Comparison of ENCODE assay signal across 13 cellular contexts in the genomic region with DNA sequence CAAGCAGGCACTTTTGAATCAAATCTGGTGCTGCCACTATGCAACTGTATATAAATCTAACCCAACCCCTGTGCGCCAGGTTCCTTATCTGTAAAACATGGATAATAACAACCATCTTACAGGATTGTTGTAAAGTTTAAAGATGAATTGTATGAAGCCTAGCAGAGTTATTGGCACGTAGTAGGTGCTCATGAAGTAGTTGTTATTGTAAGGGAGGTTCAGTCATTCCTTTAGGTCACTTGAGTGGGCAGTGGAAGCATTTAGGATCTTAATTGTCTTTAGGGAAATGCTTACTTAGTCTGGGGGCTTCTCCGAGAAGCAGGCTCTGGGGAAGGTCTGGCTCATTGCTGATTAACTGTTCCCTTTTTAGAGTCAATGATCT. TPM values are rescaled to one million over a fixed set of nuclear protein-coding genes. Genes with fewer than 3 reads are reported as not detected.
DNase-seq lines count a peak whose midpoint lies in the region; ATAC-seq and TF ChIP-seq lines count a peak whose summit lies in the region.
"Had no signal": no experiment of that assay in that cellular context is flagged by ENCODE, and none has a peak within 500 bp of the region (broad histone marks: within the 10 kb centered on the region; RNA-seq: fewer than 3 reads in every experiment).

No MANE protein-coding gene starts in this region.

- peaks cover 17% of the 10 kb centered on the region; the same call in 1 of the 2 replicates for H3K79me2 ChIP-seq in Loucy (ENCODE audit: insufficient read depth, low read length)
- H3K79me2 ChIP-seq in trophoblast cell (ENCODE audit: control insufficient read depth, insufficient read depth, low read length, poor library complexity): no peaks in the 10 kb centered on the region

- peak overlapping the region; percentile 56 for H3K9ac ChIP-seq in Loucy (ENCODE audit: low read depth, low read length, poor library complexity, severe bottlenecking)
- H3K9ac ChIP-seq in trophoblast cell (ENCODE audit: low read length): no peak overlapping the region

- H3K36me3 Mint-ChIP-seq in CD4-positive, alpha-beta T cell (ENCODE audit: low read depth): no peaks in the 10 kb centered on the region
- H3K36me3 Mint-ChIP-seq: stimulated activated naive B cell treated with anti-CD40 and anti-IgM and Interleukin-4, amounts not matched to agents 10 μg/mL and 1 μg/mL and 100 μg/mL, for 72 hours had no signal

- H2AFZ ChIP-seq in Loucy (ENCODE audit: low read length): peak overlapping the region; percentile 19; the same call in 1 of the 2 replicates
- H2AFZ ChIP-seq in trophoblast cell (ENCODE audit: insufficient read depth, low read length, poor library complexity): no peak overlapping the region

- H3K4me1 Mint-ChIP-seq in CD4-positive, alpha-beta T cell (ENCODE audit: low read depth): peaks cover 9% of the 10 kb centered on the region

- H3K36me3 ChIP-seq in Loucy (ENCODE audit: insufficient read depth, low read length) (no peaks in the 10 kb centered on the region), trophoblast cell (ENCODE audit: control insufficient read depth in 1 of 2, insufficient read depth in 2 of 2, low read length in 2 of 2) (no peaks in the 10 kb centered on the region)

- WGBS in trophoblast cell (ENCODE audit: extremely low coverage, insufficient coverage, insufficient read length): no CpG with 5 or more reads among the region's 3 CpGs

- H3K4me2 ChIP-seq in Loucy (ENCODE audit: low read depth, low read length, poor library complexity, severe bottlenecking) (peak overlapping the region; percentile 55), trophoblast cell (ENCODE audit: low read length) (no peak overlapping the region)

- intact Hi-C loops in CD4-positive, alpha-beta T cell (cut with DNase I, micrococcal nuclease): no loop called here

- POLR2A ChIA-PET in CD4-positive, alpha-beta T cell (lab: Charles Lee): no interaction called here
- POLR2A ChIA-PET in HEK293T (lab: Yijun Ruan, JAX): interaction anchor here (1.3 to 2.3 kb wide), 3 partner anchors 21 to 31 kb away, joined by 3 to 7 read pairs (median 3); partner anchors contain the start of gene SERINC3

- H4K20me1 ChIP-seq in Loucy (ENCODE audit: insufficient read depth, low read length, poor library complexity, severe bottlenecking): no peaks in the 10 kb centered on the region

- peaks cover 54% of the 10 kb centered on the region for H3K4me1 ChIP-seq in Loucy (ENCODE audit: insufficient read depth, low read length, poor library complexity, severe bottlenecking)
- H3K4me1 ChIP-seq in trophoblast cell (ENCODE audit: control insufficient read depth in 1 of 2, insufficient read depth in 2 of 2, low read length in 2 of 2): peaks cover 7 to 17% of the 10 kb centered on the region in 2 experiments

- no peak overlapping the region for H2BK120ac ChIP-seq in trophoblast cell (ENCODE audit: insufficient read depth, low read length, poor library complexity)

- H3K27me3 Mint-ChIP-seq in CD4-positive, alpha-beta T cell: no peaks in the 10 kb centered on the region
- H3K27me3 Mint-ChIP-seq: stimulated activated naive B cell treated with anti-CD40 and anti-IgM and Interleukin-4, amounts not matched to agents 10 μg/mL and 1 μg/mL and 100 μg/mL, for 72 hours had no signal

- H3K9me3 ChIP-seq in CD4-positive, alpha-beta T cell (ENCODE audit: control insufficient read depth, low read length): no peaks in the 10 kb centered on the region
- no peaks in the 10 kb centered on the region for H3K9me3 ChIP-seq in Loucy (ENCODE audit: insufficient read depth, low read depth, low read length)
- no peaks in the 10 kb centered on the region for H3K9me3 ChIP-seq in trophoblast cell (ENCODE audit: insufficient read depth, low read depth, low read length)

- H4K12ac ChIP-seq in trophoblast cell (ENCODE audit: low read depth, low read length): no peak overlapping the region

- no peak for TF ChIP-seq CTCF in CD4-positive, alpha-beta T cell (IDR thresholded peaks at IDR 0.05)
- TF ChIP-seq CTCF in Loucy (conservative IDR thresholded peaks at IDR 0.05; ENCODE audit: low read length): no peak

- H3K4ac ChIP-seq in trophoblast cell (ENCODE audit: low read depth, low read length): no peak overlapping the region

- no peak overlapping the region for H2BK5ac ChIP-seq in trophoblast cell (ENCODE audit: low read depth, low read length, poor library complexity)

- no peak overlapping the region for H2BK12ac ChIP-seq in trophoblast cell (ENCODE audit: low read length)

- H4K8ac ChIP-seq in trophoblast cell (ENCODE audit: low read depth, low read length): no peak overlapping the region

- H4K91ac ChIP-seq in trophoblast cell (ENCODE audit: low read depth, low read length): no peak overlapping the region

- H3F3A ChIP-seq in Loucy (ENCODE audit: low read depth): peaks cover 11% of the 10 kb centered on the region; the same call in 1 of the 2 replicates

- no peak overlapping the region for H3K18ac ChIP-seq in trophoblast cell (ENCODE audit: low read length)

- CTCF ChIA-PET in CD4-positive, alpha-beta T cell (lab: Charles Lee): interaction anchor here (1.4 kb wide), 1 partner anchor 31 kb away, joined by 5 read pairs; the partner anchor contains the start of gene SERINC3
- CTCF ChIA-PET in HEK293T (lab: Yijun Ruan, JAX): no interaction called here

- no peak overlapping the region for H3K4me3 Mint-ChIP-seq in CD4-positive, alpha-beta T cell
- H3K4me3 Mint-ChIP-seq: stimulated activated naive B cell treated with anti-CD40 and anti-IgM and Interleukin-4, amounts not matched to agents 10 μg/mL and 1 μg/mL and 100 μg/mL, for 72 hours had no signal

- H3K27ac Mint-ChIP-seq in CD4-positive, alpha-beta T cell: peak overlapping the region; percentile 52
- H3K27ac Mint-ChIP-seq: stimulated activated naive B cell treated with anti-CD40 and anti-IgM and Interleukin-4, amounts not matched to agents 10 μg/mL and 1 μg/mL and 100 μg/mL, for 72 hours had no signal

- no peak overlapping the region for H3K23ac ChIP-seq in trophoblast cell (ENCODE audit: low read length)

- DNase-seq in CD4-positive, alpha-beta T cell: no peak
- no peak for DNase-seq in trophoblast cell
- DNase-seq in HEK293T (ENCODE audit: extremely low spot score): no peak
- no peak for DNase-seq in NCI-H1048 (lab: John Stamatoyannopoulos, UW)
- no peak for DNase-seq in NCI-H1105 (lab: John Stamatoyannopoulos, UW)
- DNase-seq in germinal center (ENCODE audit: low spot score): no peak
- DNase-seq: activated CD4-positive, alpha-beta T cell treated with anti-CD3 and anti-CD28 coated beads, Interleukin-2, amount 50 U/mL, for 1 hour; left colon; NCI-H2081; occipital lobe; stimulated activated naive B cell treated with anti-CD40 and anti-IgM and Interleukin-4, amounts not matched to agents 10 μg/mL and 1 μg/mL and 100 μg/mL, for 72 hours had no signal

- no peak overlapping the region for H3K14ac ChIP-seq in trophoblast cell (ENCODE audit: low read length)

- H3K27ac ChIP-seq in CD4-positive, alpha-beta T cell (ENCODE audit: low read depth, low read length): no peak overlapping the region
- H3K27ac ChIP-seq in cingulate gyrus (ENCODE audit: low read depth, low read length): peak overlapping the region; percentile 54
- H3K27ac ChIP-seq in trophoblast cell (ENCODE audit: low read depth, low read length): peak overlapping the region; percentile 22

- no peaks in the 10 kb centered on the region for H3K9me2 ChIP-seq in Loucy (replicated peaks; ENCODE audit: low read depth, low read length)

- H3K4me3 ChIP-seq in Loucy (ENCODE audit: low read length, poor library complexity, severe bottlenecking) (peak overlapping the region; percentile 42), trophoblast cell (ENCODE audit: low read depth, low read length) (no peak overlapping the region)

- H3K27me3 ChIP-seq in CD4-positive, alpha-beta T cell (ENCODE audit: control insufficient read depth, insufficient read depth, low read length): no peaks in the 10 kb centered on the region
- H3K27me3 ChIP-seq in Loucy (ENCODE audit: insufficient read depth, low read length, poor library complexity, severe bottlenecking) (no peaks in the 10 kb centered on the region), trophoblast cell (ENCODE audit: insufficient read depth, low read length) (no peaks in the 10 kb centered on the region)

- peaks cover 6% of the 10 kb centered on the region for H3K79me1 ChIP-seq in trophoblast cell (ENCODE audit: low read length)

- H2AK5ac ChIP-seq in trophoblast cell (ENCODE audit: low read length): no peak overlapping the region

- no peaks in the 10 kb centered on the region for H3K9me3 Mint-ChIP-seq in CD4-positive, alpha-beta T cell
- H3K9me3 Mint-ChIP-seq: stimulated activated naive B cell treated with anti-CD40 and anti-IgM and Interleukin-4, amounts not matched to agents 10 μg/mL and 1 μg/mL and 100 μg/mL, for 72 hours had no signal

- ATAC-seq in CD4-positive, alpha-beta T cell (ENCODE audit: poor library complexity): no peak
- ATAC-seq: left colon; stimulated activated naive B cell treated with anti-CD40 and anti-IgM and Interleukin-4, amounts not matched to agents 10 μg/mL and 1 μg/mL and 100 μg/mL, for 72 hours had no signal

TF ChIP-seq in HEK293T, 16 proteins besides CTCF, POLR2A, EP300 and RAD21 (continues in another document):
- TF ChIP-seq SP1 (IDR thresholded peaks at IDR 0.05) (no peak), FOXK2 (IDR thresholded peaks at IDR 0.05) (no peak), ELF4 (IDR thresholded peaks at IDR 0.05) (no peak), HDGF (IDR thresholded peaks at IDR 0.05; ENCODE audit: borderline replicate concordance) (no peak), FOXM1 (IDR thresholded peaks at IDR 0.05; ENCODE audit: borderline replicate concordance) (no peak), L3MBTL2 (conservative IDR thresholded peaks at IDR 0.05) (no peak), LEF1 (IDR thresholded peaks at IDR 0.05; ENCODE audit: borderline replicate concordance) (no peak), FOXA1 (IDR thresholded peaks at IDR 0.05) (no peak), ZNF384 (IDR thresholded peaks at IDR 0.05) (no peak), NFRKB (IDR thresholded peaks at IDR 0.05) (no peak), TARDBP (IDR thresholded peaks at IDR 0.05) (no peak), ARNT (IDR thresholded peaks at IDR 0.05) (no peak), CTBP1 (IDR thresholded peaks at IDR 0.05; ENCODE audit: borderline replicate concordance) (no peak)
- TF ChIP-seq, protein P1, sequence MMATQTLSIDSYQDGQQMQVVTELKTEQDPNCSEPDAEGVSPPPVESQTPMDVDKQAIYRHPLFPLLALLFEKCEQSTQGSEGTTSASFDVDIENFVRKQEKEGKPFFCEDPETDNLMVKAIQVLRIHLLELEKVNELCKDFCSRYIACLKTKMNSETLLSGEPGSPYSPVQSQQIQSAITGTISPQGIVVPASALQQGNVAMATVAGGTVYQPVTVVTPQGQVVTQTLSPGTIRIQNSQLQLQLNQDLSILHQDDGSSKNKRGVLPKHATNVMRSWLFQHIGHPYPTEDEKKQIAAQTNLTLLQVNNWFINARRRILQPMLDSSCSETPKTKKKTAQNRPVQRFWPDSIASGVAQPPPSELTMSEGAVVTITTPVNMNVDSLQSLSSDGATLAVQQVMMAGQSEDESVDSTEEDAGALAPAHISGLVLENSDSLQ (IDR thresholded peaks at IDR 0.05): no peak

RNA-seq across cellular contexts. Expression of gene PKIG, which starts 29.8 kb away (rescaled TPM):
- 1 to 10 TPM; 1.7 to 2.4 TPM for total RNA-seq in CD4-positive, alpha-beta T cell
- 27.2 and 27.9 TPM in 2 replicates for polyA plus RNA-seq in trophoblast cell (2013)

RNA-seq across cellular contexts. Expression of gene SERINC3, which starts 30.7 kb away (rescaled TPM):
- 10 to 100 TPM; 39.5 to 40.2 TPM for total RNA-seq in CD4-positive, alpha-beta T cell
- polyA plus RNA-seq in trophoblast cell (2013): 91.9 and 98.8 TPM in 2 replicates
